Comparison of ENCODE assay signal across 1 cellular context in the genomic region with DNA sequence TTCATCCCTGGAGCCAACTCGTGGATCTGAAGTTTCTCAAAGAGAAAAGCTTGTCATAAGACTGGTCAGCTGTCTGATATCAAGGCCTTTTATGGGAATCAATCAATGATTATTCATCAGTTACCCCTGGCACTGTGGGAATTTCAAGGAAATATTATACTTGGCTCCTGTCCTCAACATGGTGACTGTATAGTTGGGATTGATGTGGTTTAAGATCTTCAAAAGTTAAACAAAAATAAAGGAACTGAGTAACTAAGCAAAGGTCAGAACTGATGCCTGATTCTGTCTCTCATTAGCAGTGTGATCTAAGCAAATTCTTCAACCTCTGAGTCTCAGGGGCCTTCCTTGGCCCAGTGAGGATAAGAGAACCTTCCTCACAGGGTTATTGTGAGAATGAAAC.
TF ChIP-seq lines count a peak whose summit lies in the region.

No MANE protein-coding gene starts in this region.

TF ChIP-seq in SK-N-SH treated with all-trans-retinoic acid at 6 μM for 48 hours, 23 proteins besides CTCF, POLR2A, EP300 and RAD21 (continued from another document):
- TF ChIP-seq PPARA (CRISPR knock-in tag; IDR thresholded peaks at IDR 0.05; ENCODE audit: borderline replicate concordance) (no peak), CSDC2 (CRISPR knock-in tag; IDR thresholded peaks at IDR 0.05) (no peak), RARB (CRISPR knock-in tag; IDR thresholded peaks at IDR 0.05) (no peak), SNAI2 (CRISPR knock-in tag; IDR thresholded peaks at IDR 0.05) (no peak), CSRNP3 (CRISPR knock-in tag; IDR thresholded peaks at IDR 0.05) (no peak), BACH2 (CRISPR knock-in tag; IDR thresholded peaks at IDR 0.05; ENCODE audit: borderline replicate concordance) (no peak), ZFP30 (CRISPR knock-in tag; IDR thresholded peaks at IDR 0.05) (no peak)
